ENCODE assay signal across 18 cellular contexts in the genomic region with DNA sequence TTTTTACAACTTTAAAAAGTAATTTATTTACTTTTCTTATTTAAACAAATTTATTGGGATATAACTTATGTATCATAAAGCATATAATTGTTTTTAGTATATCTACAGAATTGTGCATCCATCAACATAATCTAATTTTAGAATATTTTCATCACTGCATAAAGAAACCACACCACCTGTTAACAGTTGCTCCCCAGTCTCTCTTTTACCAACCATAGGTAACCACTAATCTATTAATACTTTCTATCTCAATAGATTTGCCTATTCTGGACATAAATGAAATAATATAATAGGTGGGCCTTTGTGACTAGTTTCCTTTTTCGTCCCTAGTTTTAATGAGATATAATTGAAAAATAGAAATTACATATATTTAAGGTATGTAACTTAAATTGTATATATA.
"Had no signal": no experiment of that assay in that cellular context is flagged by ENCODE, and none has a peak within 500 bp of the region (broad histone marks: within the 10 kb centered on the region; RNA-seq: fewer than 3 reads in every experiment).

No MANE protein-coding gene starts in this region.

- H3K4me3 Mint-ChIP-seq: activated T-cell treated with anti-CD3 and anti-CD28 coated beads, Interleukin-2, amount 50 U/mL, for 4 hours; nephron had no signal

- H3K27ac Mint-ChIP-seq: nephron had no signal

- DNase-seq: activated CD4-positive, alpha-beta T cell treated with anti-CD3 and anti-CD28 coated beads, Interleukin-2, amount 50 U/mL, for 1 hour; activated CD4-positive, CD25-positive, alpha-beta regulatory T cell treated with anti-CD3 and anti-CD28 coated beads, Interleukin-2, amount 50 U/mL, for 72 hours; activated CD8-positive, alpha-beta memory T cell treated with anti-CD3 and anti-CD28 coated beads, Interleukin-2, amount 50 U/mL, for 4 hours; activated effector memory CD4-positive, alpha-beta T cell treated with Interleukin-2 at 50 U/mL for 16 hours; activated naive CD4-positive, alpha-beta T cell treated with anti-CD3 and anti-CD28 coated beads, Interleukin-2, amount 50 U/mL, for 16 hours; activated T-cell treated with anti-CD3 and anti-CD28 coated beads, Interleukin-2, amount 50 U/mL, for 4 hours; aorta; brain microvascular endothelial cell; central memory CD4-positive, alpha-beta T cell; erythroblast; gastrocnemius medialis; head of caudate nucleus; sigmoid colon; stimulated activated CD8-positive, alpha-beta memory T cell treated with anti-CD3 and anti-CD28 coated beads, Interleukin-4, amount 100 ng/mL, for 48 hours; stimulated activated naive CD4-positive, alpha-beta T cell treated with Interleukin-2 at 50 U/mL for 16 hours; thyroid gland had no signal

- H3K27ac ChIP-seq: brain microvascular endothelial cell, gastrocnemius medialis, sigmoid colon, thyroid gland had no signal

- H3K9me3 Mint-ChIP-seq: activated T-cell treated with anti-CD3 and anti-CD28 coated beads, Interleukin-2, amount 50 U/mL, for 4 hours; nephron had no signal

- H3K4me1 ChIP-seq: thyroid gland had no signal

- H3K27me3 ChIP-seq: brain microvascular endothelial cell, gastrocnemius medialis, sigmoid colon, thyroid gland had no signal

- H3K4me3 ChIP-seq: gastrocnemius medialis, lung, sigmoid colon, thyroid gland had no signal

- ATAC-seq: activated T-cell treated with anti-CD3 and anti-CD28 coated beads, Interleukin-2, amount 50 U/mL, for 4 hours; gastrocnemius medialis had no signal

- H3K36me3 ChIP-seq: brain microvascular endothelial cell, gastrocnemius medialis, sigmoid colon, thyroid gland had no signal

- H3K9me3 ChIP-seq: gastrocnemius medialis, sigmoid colon, thyroid gland had no signal
